Comparison of ENCODE assay signal across 8 cellular contexts in the genomic region with DNA sequence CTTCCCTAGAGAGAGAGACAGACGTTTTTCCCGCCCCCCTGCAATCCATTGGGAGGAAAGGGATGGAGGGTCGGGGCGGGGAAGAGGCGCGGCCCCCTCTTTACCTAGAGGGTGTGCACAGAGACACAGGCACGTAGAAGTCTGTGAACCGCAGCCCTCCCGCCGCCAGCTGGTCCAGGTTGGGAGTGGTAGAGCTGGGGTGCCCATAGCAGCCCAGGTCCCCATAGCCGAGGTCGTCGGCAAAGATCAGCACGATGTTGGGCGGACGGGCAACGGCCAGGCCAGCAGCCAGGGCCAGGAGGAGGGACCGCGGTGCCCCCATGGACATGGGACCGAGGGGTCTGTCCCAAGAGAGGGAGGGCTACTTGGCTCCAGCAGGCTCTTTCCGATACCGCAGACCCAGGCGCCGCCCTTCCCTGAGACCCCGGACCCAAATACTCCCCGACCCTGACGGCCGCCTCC. TPM values are rescaled to one million over a fixed set of nuclear protein-coding genes. Genes with fewer than 3 reads are reported as not detected.
DNase-seq lines count a peak whose midpoint lies in the region; ATAC-seq, FAIRE-seq and TF ChIP-seq lines count a peak whose summit lies in the region.

No MANE protein-coding gene starts in this region.

- DNase-seq in CD14-positive monocyte (ENCODE audit: low spot score), result no peak
- DNase-seq in RWPE1 (ENCODE audit: low spot score), result no peak
- peak in 1 of 2 experiments; percentile 79 for DNase-seq in H1 (ENCODE audit: low read depth in 1 of 2, low spot score in 2 of 2)
- DNase-seq in naive B cell, result no peak
- no peak for DNase-seq in NCI-H2081 (lab: John Stamatoyannopoulos, UW)
- DNase-seq in NCI-H146 (lab: John Stamatoyannopoulos, UW), result no peak
- no peak for DNase-seq in medulla oblongata (ENCODE audit: extremely low spot score)

- H3K4me1 Mint-ChIP-seq in CD14-positive monocyte, result peaks cover 27% of the 10 kb centered on the region
- peaks cover 16 to 22% (median 17%) of the 10 kb centered on the region in 3 donors for H3K4me1 Mint-ChIP-seq in naive B cell

- H3K4me3 ChIP-seq in H1 (ENCODE audit: extremely low read depth in 1 of 4, insufficient read depth in 2 of 4, low read depth in 3 of 4, low read length in 4 of 4), result peak overlapping the region; percentile 60 to 76 (median 76)

- H3K4me1 ChIP-seq in H1 (replicated peaks in 1 of 4; ENCODE audit: control insufficient read depth in 3 of 4, insufficient read depth in 4 of 4, low read length in 3 of 4), result peaks cover 0 to 10% (median 6%) of the 10 kb centered on the region in 4 experiments; a peak in 5 of 7 replicates

- H2BK20ac ChIP-seq in H1 (ENCODE audit: low read length), result no peak overlapping the region

- no peak overlapping the region for H4K91ac ChIP-seq in H1 (replicated peaks; ENCODE audit: insufficient read length, low read length)

- 8% methylated on average over 22 of the region's 28 CpGs; no CpG with 5 or more reads in 1 of the 2 experiments for WGBS in H1 (ENCODE audit: extremely low coverage in 1 of 2, insufficient coverage in 1 of 2, insufficient read length in 1 of 2, insufficient replicate concordance in 2 of 2, low coverage in 1 of 2, low lambda C conversion rate in 2 of 2, missing lambda C conversion rate in 1 of 2), 2 experiments

- no peak for TF ChIP-seq RAD21 in H1 (IDR thresholded peaks at IDR 0.05 in 1 of 2, conservative IDR thresholded peaks at IDR 0.05 in 1 of 2; ENCODE audit: low read depth in 2 of 2, low read length in 2 of 2)

- ATAC-seq in GM21723 (IDR thresholded peaks at IDR 0.05; ENCODE audit: unreplicated experiment) (peak; percentile 16), naive B cell (ENCODE audit: low read depth in 2 of 2) (no peak)

- H2BK120ac ChIP-seq in H1 (replicated peaks; ENCODE audit: low read depth, low read length), result no peak overlapping the region

- H2BK15ac ChIP-seq in H1 (ENCODE audit: low read length), result no peak overlapping the region

- no peak for FAIRE-seq in H1 (lab: Jason Lieb, UNC)

- H3K56ac ChIP-seq in H1 (replicated peaks; ENCODE audit: insufficient read length, low read depth, low read length), result no peak overlapping the region

- H3K4me3 Mint-ChIP-seq in CD14-positive monocyte, result peak overlapping the region; percentile 82 to 83
- peak overlapping the region; percentile 80 to 88 (median 84) for H3K4me3 Mint-ChIP-seq in naive B cell

- TF ChIP-seq POLR2A in H1 (IDR thresholded peaks at IDR 0.05; ENCODE audit: control extremely low read depth in 1 of 2, low read depth in 2 of 2, low read length in 2 of 2), result no peak

- no peaks in the 10 kb centered on the region for H3K36me3 ChIP-seq in H1 (ENCODE audit: control insufficient read depth in 2 of 4, insufficient read depth in 4 of 4, low read length in 3 of 4)

- H3K9me3 Mint-ChIP-seq in CD14-positive monocyte (no peaks in the 10 kb centered on the region), naive B cell (no peaks in the 10 kb centered on the region)

- H3K27me3 Mint-ChIP-seq in CD14-positive monocyte (ENCODE audit: low read depth in 3 of 3) (peaks cover 0 to 4% (median 3%) of the 10 kb centered on the region in 3 donors), naive B cell (no peaks in the 10 kb centered on the region)

- no peak overlapping the region for H3K14ac ChIP-seq in H1 (ENCODE audit: insufficient read length)

- H3K27ac Mint-ChIP-seq in CD14-positive monocyte (peak overlapping the region; percentile 26 to 83 (median 60)), naive B cell (peak overlapping the region in 4 of 6 donors; percentile 37 to 90 (median 72))

- no peaks in the 10 kb centered on the region for H3K79me2 ChIP-seq in H1 (ENCODE audit: control insufficient read depth in 1 of 2, insufficient read depth in 2 of 2, low read length in 2 of 2)

- no peak overlapping the region; the same call in 1 of the 2 replicates for H4K8ac ChIP-seq in H1 (ENCODE audit: extremely low read depth, insufficient read depth, low read length)

- TF ChIP-seq CTCF in CD14-positive monocyte (IDR thresholded peaks at IDR 0.05) (no peak), RWPE1 (conservative IDR thresholded peaks at IDR 0.05; ENCODE audit: low read depth) (no peak), H1 (IDR thresholded peaks at IDR 0.05; ENCODE audit: control extremely low read depth in 1 of 3, insufficient read depth in 1 of 3, low read depth in 1 of 3, low read length in 3 of 3) (no peak)

- no peak overlapping the region for H3K4ac ChIP-seq in H1 (replicated peaks; ENCODE audit: insufficient read length, low read depth, low read length)

- H3K79me1 ChIP-seq in H1 (ENCODE audit: low read depth, low read length), result peaks cover 4% of the 10 kb centered on the region

- H3K4me2 ChIP-seq in H1 (ENCODE audit: insufficient read depth in 1 of 2, low read depth in 2 of 2, low read length in 2 of 2), result peak overlapping the region; percentile 90 to 99

- H2BK12ac ChIP-seq in H1 (ENCODE audit: low read depth, low read length), result no peak overlapping the region

- intact Hi-C loops in CD14-positive monocyte (cut with micrococcal nuclease), result loop anchor here (5.0 kb wide), 2 partner anchors 45 to 120 kb away; a partner anchor contains a TSS

- peak overlapping the region in 1 of 4 experiments; percentile 52; a peak in 1 of 7 replicates for H3K9ac ChIP-seq in H1 (replicated peaks in 1 of 4; ENCODE audit: extremely low read depth in 1 of 4, low read depth in 3 of 4, low read length in 3 of 4)

- H2AK5ac ChIP-seq in H1 (ENCODE audit: low read depth, low read length), result no peak overlapping the region

- peaks cover 0 to 12% of the 10 kb centered on the region in 2 experiments for H4K20me1 ChIP-seq in H1 (replicated peaks in 1 of 2; ENCODE audit: control insufficient read depth in 1 of 2, insufficient read depth in 2 of 2, low read length in 2 of 2)

- no peak for TF ChIP-seq EP300 in H1 (IDR thresholded peaks at IDR 0.05; ENCODE audit: borderline replicate concordance in 1 of 2, low read depth in 2 of 2, low read length in 2 of 2)

- H3K23me2 ChIP-seq in H1 (ENCODE audit: low read depth, low read length), result peaks cover 11% of the 10 kb centered on the region; the same call in 1 of the 2 replicates

- H3K27me3 ChIP-seq in H1 (replicated peaks in 1 of 4; ENCODE audit: control insufficient read depth in 3 of 4, extremely low read depth in 1 of 4, insufficient read depth in 3 of 4, low read length in 3 of 4), result peaks cover 0 to 10% (median 5%) of the 10 kb centered on the region in 4 experiments; a peak in 4 of 7 replicates

- no peak overlapping the region for H3K23ac ChIP-seq in H1 (ENCODE audit: insufficient read length)

- H3K36me3 Mint-ChIP-seq in CD14-positive monocyte (peaks cover 14 to 25% of the 10 kb centered on the region in 2 donors), naive B cell (no peaks in the 10 kb centered on the region)

- H4K5ac ChIP-seq in H1 (ENCODE audit: insufficient read length, low read depth, low read length), result no peak overlapping the region

- CTCF ChIA-PET in RWPE1 (lab: Yijun Ruan, JAX), result interaction anchor here (0.9 kb wide), 1 partner anchor 64 kb away, joined by 3 read pairs; no protein-coding TSS in a partner anchor
- CTCF ChIA-PET in H1 (lab: Charles Lee; ENCODE audit: partially characterized antibody), result interaction anchor here (0.9 to 15.7 kb wide), 11 partner anchors 11 to 94 kb away, joined by 3 to 281 read pairs (median 4); a partner anchor contains a TSS

- POLR2A ChIA-PET in RWPE1 (lab: Yijun Ruan, JAX; ENCODE audit: low non-redundant PET), result no interaction called here
- POLR2A ChIA-PET in H1 (lab: Charles Lee; ENCODE audit: partially characterized antibody), result interaction anchor here (0.9 to 1.4 kb wide), 5 partner anchors 14 to 72 kb away, joined by 3 to 8 read pairs (median 4); a partner anchor contains a TSS

- H3K27ac ChIP-seq in RWPE1 (peak overlapping the region; percentile 67), H1 (ENCODE audit: low read depth, low read length) (no peak overlapping the region)

- H2BK5ac ChIP-seq in H1 (ENCODE audit: low read depth, low read length), result no peak overlapping the region

- peak overlapping the region; percentile 63; the same call in 1 of the 2 replicates for H2AFZ ChIP-seq in H1 (ENCODE audit: low read length)

- H3K18ac ChIP-seq in H1 (ENCODE audit: extremely low read depth, low read length), result 0 out of 2 replicates have a peak overlapping the region, but pooled peaks have one; percentile 60

- no peaks in the 10 kb centered on the region for H3K9me3 ChIP-seq in H1 (ENCODE audit: insufficient read depth in 2 of 2, low read depth in 1 of 2, low read length in 1 of 2)

RNA-seq across cellular contexts. Expression of a gene that starts 0.5 kb away (rescaled TPM):
- polyA plus RNA-seq in CD14-positive monocyte, result 10 to 100 TPM; 11.9 to 12.1 TPM
- total RNA-seq in H1 (2021; fragmentation: NEBNext Ultra II Directional; extraction: Animal tissue kit (Norgen Biotek cat#: 25700)), result 7.7 and 9.8 TPM in 2 replicates
- 10.1 and 14.3 TPM in 2 replicates for polyA plus RNA-seq in H1 (2011; rRNA removed)
- polyA plus RNA-seq in H1 (2011; cell fraction: cytosol; rRNA removed), result 8.5 TPM
- 49.1 TPM for polyA plus RNA-seq in H1 (2011; cell fraction: nucleus; rRNA removed)
- 8.3 to 12.4 TPM (median 11.3 TPM) in 4 replicates for polyA plus RNA-seq in H1 (2012, experiment 1 of 2)
- polyA plus RNA-seq in H1 (2012, experiment 2 of 2), result 10.7 TPM
- polyA plus RNA-seq in H1 (2013, experiment 1 of 2), result 9.1 TPM
- polyA plus RNA-seq in H1 (2013, experiment 2 of 2), result 8.0 TPM
- polyA minus RNA-seq in H1 (2011; rRNA and poly(A)+ RNA removed), result 4.2 and 4.7 TPM in 2 replicates
- polyA minus RNA-seq in H1 (2011; cell fraction: cytosol; rRNA and poly(A)+ RNA removed), result 7.0 TPM
- polyA minus RNA-seq in H1 (2011; cell fraction: nucleus; rRNA and poly(A)+ RNA removed), result 12.1 TPM
- polyA plus RNA-seq in naive B cell (ENCODE audit: low read depth in 6 of 6), result 10 to 100 TPM in 2 of 6 donors, 1 to 10 TPM in 4; 7.5 to 12.5 (median 8.8) TPM

RNA-seq across cellular contexts. Expression of a gene that starts 26.9 kb away (rescaled TPM):
- polyA plus RNA-seq in CD14-positive monocyte (not detected), H1 (2011; rRNA removed) (1.5 and 1.7 TPM in 2 replicates), naive B cell (ENCODE audit: low read depth in 6 of 6) (under 1 TPM in 1 of 6 donors, not detected in 5; 0.04 TPM)
- 5.5 and 6.7 TPM in 2 replicates for total RNA-seq in H1 (2021; fragmentation: NEBNext Ultra II Directional; extraction: Animal tissue kit (Norgen Biotek cat#: 25700))
- 1.2 TPM for polyA plus RNA-seq in H1 (2011; cell fraction: cytosol; rRNA removed)
- polyA plus RNA-seq in H1 (2011; cell fraction: nucleus; rRNA removed), result 2.4 TPM
- polyA plus RNA-seq in H1 (2012, experiment 1 of 2), result 1.9 to 2.6 TPM (median 2.4 TPM) in 4 replicates
- polyA plus RNA-seq in H1 (2012, experiment 2 of 2), result 2.3 TPM
- polyA plus RNA-seq in H1 (2013, experiment 1 of 2), result 2.5 TPM
- polyA plus RNA-seq in H1 (2013, experiment 2 of 2), result 2.9 TPM
- polyA minus RNA-seq in H1 (2011; rRNA and poly(A)+ RNA removed), result 0.44 and 0.83 TPM in 2 replicates
- 1.4 TPM for polyA minus RNA-seq in H1 (2011; cell fraction: cytosol; rRNA and poly(A)+ RNA removed)
- polyA minus RNA-seq in H1 (2011; cell fraction: nucleus; rRNA and poly(A)+ RNA removed), result 1.00 TPM

RNA-seq across cellular contexts. Expression of a gene that starts 44.8 kb away (rescaled TPM):
- polyA plus RNA-seq in CD14-positive monocyte, result 10 to 100 TPM; 29.1 to 31.3 TPM
- total RNA-seq in H1 (2021; fragmentation: NEBNext Ultra II Directional; extraction: Animal tissue kit (Norgen Biotek cat#: 25700)), result 42.2 and 51.8 TPM in 2 replicates
- 27.9 and 28.4 TPM in 2 replicates for polyA plus RNA-seq in H1 (2011; rRNA removed)
- 45.6 TPM for polyA plus RNA-seq in H1 (2011; cell fraction: cytosol; rRNA removed)
- 170 TPM for polyA plus RNA-seq in H1 (2011; cell fraction: nucleus; rRNA removed)
- 46.9 to 53.6 TPM (median 51.5 TPM) in 4 replicates for polyA plus RNA-seq in H1 (2012, experiment 1 of 2)
- 38.3 TPM for polyA plus RNA-seq in H1 (2012, experiment 2 of 2)
- 42.5 TPM for polyA plus RNA-seq in H1 (2013, experiment 1 of 2)
- 37.9 TPM for polyA plus RNA-seq in H1 (2013, experiment 2 of 2)
- polyA minus RNA-seq in H1 (2011; rRNA and poly(A)+ RNA removed), result 18.4 and 19.3 TPM in 2 replicates
- polyA minus RNA-seq in H1 (2011; cell fraction: cytosol; rRNA and poly(A)+ RNA removed), result 15.9 TPM
- 35.6 TPM for polyA minus RNA-seq in H1 (2011; cell fraction: nucleus; rRNA and poly(A)+ RNA removed)
- polyA plus RNA-seq in naive B cell (ENCODE audit: low read depth in 6 of 6), result 10 to 100 TPM; 36.2 to 50.8 (median 42.0) TPM

RNA-seq across cellular contexts. Expression of a gene that starts 45.1 kb away (rescaled TPM):
- polyA plus RNA-seq in CD14-positive monocyte (not detected), H1 (2011; rRNA removed) (1.5 and 2.8 TPM in 2 replicates), naive B cell (ENCODE audit: low read depth in 6 of 6) (not detected)
- 6.0 and 6.3 TPM in 2 replicates for total RNA-seq in H1 (2021; fragmentation: NEBNext Ultra II Directional; extraction: Animal tissue kit (Norgen Biotek cat#: 25700))
- polyA plus RNA-seq in H1 (2011; cell fraction: cytosol; rRNA removed), result 2.0 TPM
- 5.4 TPM for polyA plus RNA-seq in H1 (2011; cell fraction: nucleus; rRNA removed)
- polyA plus RNA-seq in H1 (2012, experiment 1 of 2), result 2.9 to 5.2 TPM (median 4.1 TPM) in 4 replicates
- 2.5 TPM for polyA plus RNA-seq in H1 (2012, experiment 2 of 2)
- polyA plus RNA-seq in H1 (2013, experiment 1 of 2), result 1.7 TPM
- 1.7 TPM for polyA plus RNA-seq in H1 (2013, experiment 2 of 2)
- polyA minus RNA-seq in H1 (2011; rRNA and poly(A)+ RNA removed), result 1.4 and 2.2 TPM in 2 replicates
- polyA minus RNA-seq in H1 (2011; cell fraction: cytosol; rRNA and poly(A)+ RNA removed), result 2.9 TPM
- polyA minus RNA-seq in H1 (2011; cell fraction: nucleus; rRNA and poly(A)+ RNA removed), result 4.6 TPM

RNA-seq across cellular contexts. Expression of a gene that starts 49.3 kb away (rescaled TPM):
- polyA plus RNA-seq in CD14-positive monocyte, result under 1 TPM in 1 of 2 donors, not detected in 1; 0.18 TPM
- 33.1 and 36.2 TPM in 2 replicates for total RNA-seq in H1 (2021; fragmentation: NEBNext Ultra II Directional; extraction: Animal tissue kit (Norgen Biotek cat#: 25700))
- polyA plus RNA-seq in H1 (2011; rRNA removed), result 34.2 and 47.7 TPM in 2 replicates
- 48.0 TPM for polyA plus RNA-seq in H1 (2011; cell fraction: cytosol; rRNA removed)
- 378 TPM for polyA plus RNA-seq in H1 (2011; cell fraction: nucleus; rRNA removed)
- polyA plus RNA-seq in H1 (2012, experiment 1 of 2), result 46.3 to 71.2 TPM (median 63.2 TPM) in 4 replicates
- polyA plus RNA-seq in H1 (2012, experiment 2 of 2), result 31.6 TPM
- 15.9 TPM for polyA plus RNA-seq in H1 (2013, experiment 1 of 2)
- polyA plus RNA-seq in H1 (2013, experiment 2 of 2), result 15.5 TPM
- 20.9 and 22.0 TPM in 2 replicates for polyA minus RNA-seq in H1 (2011; rRNA and poly(A)+ RNA removed)
- polyA minus RNA-seq in H1 (2011; cell fraction: cytosol; rRNA and poly(A)+ RNA removed), result 12.0 TPM
- 46.3 TPM for polyA minus RNA-seq in H1 (2011; cell fraction: nucleus; rRNA and poly(A)+ RNA removed)
- 1 to 10 TPM in 2 of 6 donors, under 1 TPM in 3, not detected in 1; 0.09 to 1.4 (median 1.00) TPM for polyA plus RNA-seq in naive B cell (ENCODE audit: low read depth in 6 of 6)
